Comparison of ENCODE assay signal across 8 cellular contexts in genomic region chr2:207311316-207312005, GRCh38.
DNase-seq lines count a peak whose midpoint lies in the region; ATAC-seq and TF ChIP-seq lines count a peak whose summit lies in the region.

No MANE protein-coding gene starts in this region.

- peaks cover 25% of the 10 kb centered on the region for H3K4me1 Mint-ChIP-seq in CD14-positive monocyte

- TF ChIP-seq CTCF in CD14-positive monocyte (IDR thresholded peaks at IDR 0.05): peak; percentile 57

- ATAC-seq in GM18873 (IDR thresholded peaks at IDR 0.05; ENCODE audit: low FRiP score, unreplicated experiment): peak; percentile 79
- ATAC-seq in HG03108 (IDR thresholded peaks at IDR 0.05; ENCODE audit: unreplicated experiment): peak; percentile 90

- H3K9me3 Mint-ChIP-seq in CD14-positive monocyte: peaks cover 0 to 2% (median 0%) of the 10 kb centered on the region in 7 donors

- peak overlapping the region; percentile 90 to 96 (median 94) for H3K27ac Mint-ChIP-seq in CD14-positive monocyte

- intact Hi-C loops in CD14-positive monocyte (cut with micrococcal nuclease): loop anchor here in 1 of 2 donors (10.0 kb wide), 1 partner anchor 147 kb away; the partner anchor contains the start of gene KLF7

- DNase-seq in CD14-positive monocyte (ENCODE audit: low spot score) (peak; percentile 93), RKO (ENCODE audit: low spot score) (peak; percentile 95), dermis blood vessel endothelial cell (peak; percentile 93), myocyte (ENCODE audit: low read depth) (peak; percentile 59), retina (no peak)
- DNase-seq in effector CD8-positive, alpha-beta T cell (lab: John Stamatoyannopoulos, UW): no peak

- peaks cover 0 to 5% (median 1%) of the 10 kb centered on the region in 3 donors for H3K27me3 Mint-ChIP-seq in CD14-positive monocyte (ENCODE audit: low read depth in 3 of 3)

- no peaks in the 10 kb centered on the region for H3K36me3 Mint-ChIP-seq in CD14-positive monocyte

- no peak overlapping the region for H3K4me3 Mint-ChIP-seq in CD14-positive monocyte

Comparison
In these comparisons a context has a peak if more than half of its experiments do, and no peak if none do; other contexts are left out.
1. DNase-seq: peak in CD14-positive monocyte (single experiment), RKO (single experiment), dermis blood vessel endothelial cell (single experiment) and myocyte (single experiment); none in effector CD8-positive, alpha-beta T cell (single experiment) and retina (single experiment).